Comparison of ENCODE assay signal across 3 cellular contexts in the genomic region with DNA sequence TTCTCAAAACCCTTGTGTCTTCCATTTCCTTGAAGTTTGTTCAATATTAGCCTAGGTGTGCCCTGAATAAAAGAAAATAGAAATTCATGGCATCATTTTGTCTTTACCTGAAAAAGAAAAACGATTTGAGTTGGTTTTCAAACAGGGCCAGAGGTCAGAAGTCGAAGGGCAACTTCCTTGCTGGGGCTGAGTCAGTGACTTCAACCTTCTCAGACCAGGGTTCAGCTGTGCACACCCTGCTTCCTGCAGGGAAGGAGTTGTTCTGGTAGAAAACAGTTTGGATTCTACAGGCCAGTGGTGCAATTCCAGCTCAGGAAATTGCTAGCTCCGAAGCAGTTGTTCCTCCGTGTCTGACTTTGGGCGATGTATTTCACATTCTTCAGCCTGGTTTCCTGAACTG.
TF ChIP-seq lines count a peak whose summit lies in the region.

No MANE protein-coding gene starts in this region.

TF ChIP-seq in HEK293, 187 proteins besides CTCF, POLR2A, EP300 and RAD21:
- TF ChIP-seq ZNF140 (tag by site-specific recombination; IDR thresholded peaks at IDR 0.05) = peak; percentile 75; the same call in 1 of the 2 replicates
- TF ChIP-seq, protein P1, sequence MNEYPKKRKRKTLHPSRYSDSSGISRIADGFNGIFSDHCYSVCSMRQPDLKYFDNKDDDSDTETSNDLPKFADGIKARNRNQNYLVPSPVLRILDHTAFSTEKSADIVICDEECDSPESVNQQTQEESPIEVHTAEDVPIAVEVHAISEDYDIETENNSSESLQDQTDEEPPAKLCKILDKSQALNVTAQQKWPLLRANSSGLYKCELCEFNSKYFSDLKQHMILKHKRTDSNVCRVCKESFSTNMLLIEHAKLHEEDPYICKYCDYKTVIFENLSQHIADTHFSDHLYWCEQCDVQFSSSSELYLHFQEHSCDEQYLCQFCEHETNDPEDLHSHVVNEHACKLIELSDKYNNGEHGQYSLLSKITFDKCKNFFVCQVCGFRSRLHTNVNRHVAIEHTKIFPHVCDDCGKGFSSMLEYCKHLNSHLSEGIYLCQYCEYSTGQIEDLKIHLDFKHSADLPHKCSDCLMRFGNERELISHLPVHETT (tag by site-specific recombination; IDR thresholded peaks at IDR 0.05) = no peak

TF ChIP-seq in K562, 482 proteins besides CTCF, POLR2A, EP300 and RAD21:
- TF ChIP-seq NR2C2 (CRISPR knock-in tag; IDR thresholded peaks at IDR 0.05) (no peak), NR2C2 (tag; IDR thresholded peaks at IDR 0.05) (0 out of 2 replicates have a peak, but pooled peaks have one; percentile 20), FOXK2 (conservative IDR thresholded peaks at IDR 0.05 in 1 of 2, IDR thresholded peaks at IDR 0.05 in 1 of 2; ENCODE audit: low read depth in 2 of 2) (no peak), NFE2L1 (tag; IDR thresholded peaks at IDR 0.05; ENCODE audit: borderline replicate concordance, low read depth) (no peak), KLF10 (CRISPR knock-in tag; IDR thresholded peaks at IDR 0.05) (no peak)

TF ChIP-seq in H1, 55 proteins besides CTCF, POLR2A, EP300 and RAD21:
- TF ChIP-seq CBX8 (IDR thresholded peaks at IDR 0.05; ENCODE audit: borderline replicate concordance, low read depth, low read length) = no peak
